ENCODE assay signal across 1 cellular context in the genomic region with DNA sequence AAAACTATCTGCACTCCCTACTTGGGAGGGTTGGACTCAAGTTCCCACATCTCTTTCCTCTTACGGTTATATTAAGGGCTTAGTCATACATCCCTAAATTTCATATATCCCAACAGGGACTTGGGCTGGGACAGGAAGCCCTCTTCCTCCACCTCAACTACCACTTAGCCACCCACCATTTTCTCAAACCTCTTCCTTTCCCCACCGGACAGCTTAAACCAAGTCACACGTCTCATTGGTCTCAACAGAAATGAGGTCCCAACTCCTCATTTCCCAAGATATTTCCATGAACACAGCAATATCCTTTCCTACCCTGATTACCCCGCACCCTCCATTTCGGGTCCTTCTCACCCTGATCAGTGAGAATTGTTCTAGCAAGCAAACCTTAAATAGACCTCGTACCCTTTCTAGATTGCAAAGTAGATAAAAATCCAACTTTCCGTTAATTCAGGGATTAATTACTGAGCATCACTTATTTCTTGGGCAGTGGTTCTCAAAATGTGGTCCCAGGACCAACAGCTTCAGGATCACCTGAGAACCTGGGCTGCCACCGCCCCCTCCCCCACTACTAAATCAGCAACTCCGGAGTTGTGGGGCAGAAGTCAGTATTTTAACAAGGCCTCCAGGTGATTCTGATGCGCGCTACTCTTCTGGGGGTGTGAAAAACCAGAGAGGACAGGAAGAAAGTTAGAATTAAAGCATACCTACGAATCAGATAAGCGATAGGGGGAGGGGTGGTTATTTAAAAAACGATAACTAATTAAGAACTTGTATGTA.
TF ChIP-seq lines count a peak whose summit lies in the region.

No MANE protein-coding gene starts in this region.

TF ChIP-seq in HepG2, 621 proteins besides CTCF, POLR2A, EP300 and RAD21:
- TF ChIP-seq, protein P1, sequence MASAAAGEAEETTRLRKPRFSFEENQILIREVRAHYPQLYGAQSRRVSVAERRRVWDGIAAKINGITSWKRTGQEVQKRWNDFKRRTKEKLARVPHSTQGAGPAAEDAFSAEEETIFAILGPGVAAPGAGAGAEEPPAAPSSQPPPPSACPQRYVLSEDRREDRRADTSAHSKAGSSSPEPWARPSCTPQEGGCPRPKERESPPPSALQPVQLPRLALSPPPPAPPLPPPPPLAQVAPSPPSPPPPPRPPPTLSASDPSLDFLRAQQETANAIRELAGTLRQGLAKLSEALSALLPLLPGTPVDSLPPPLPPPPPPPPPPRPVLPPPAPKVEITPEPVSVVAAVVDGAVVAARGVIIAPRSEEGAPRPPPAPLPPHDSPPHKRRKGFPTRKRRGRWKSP (CRISPR knock-in tag; IDR thresholded peaks at IDR 0.05) = 0 out of 2 replicates have a peak, but pooled peaks have one; percentile 1
- TF ChIP-seq, protein P2, sequence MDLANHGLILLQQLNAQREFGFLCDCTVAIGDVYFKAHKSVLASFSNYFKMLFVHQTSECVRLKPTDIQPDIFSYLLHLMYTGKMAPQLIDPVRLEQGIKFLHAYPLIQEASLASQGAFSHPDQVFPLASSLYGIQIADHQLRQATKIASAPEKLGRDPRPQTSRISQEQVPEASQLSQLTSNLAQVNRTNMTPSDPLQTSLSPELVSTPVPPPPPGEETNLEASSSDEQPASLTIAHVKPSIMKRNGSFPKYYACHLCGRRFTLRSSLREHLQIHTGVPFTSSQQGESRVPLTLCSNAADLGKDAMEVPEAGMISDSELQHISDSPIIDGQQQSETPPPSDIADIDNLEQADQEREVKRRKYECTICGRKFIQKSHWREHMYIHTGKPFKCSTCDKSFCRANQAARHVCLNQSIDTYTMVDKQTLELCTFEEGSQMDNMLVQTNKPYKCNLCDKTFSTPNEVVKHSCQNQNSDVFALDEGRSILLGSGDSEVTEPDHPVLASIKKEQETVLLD (CRISPR knock-in tag; IDR thresholded peaks at IDR 0.05; ENCODE audit: low read depth) = peak; percentile 4; the same call in 1 of the 2 replicates
- TF ChIP-seq, protein P3, sequence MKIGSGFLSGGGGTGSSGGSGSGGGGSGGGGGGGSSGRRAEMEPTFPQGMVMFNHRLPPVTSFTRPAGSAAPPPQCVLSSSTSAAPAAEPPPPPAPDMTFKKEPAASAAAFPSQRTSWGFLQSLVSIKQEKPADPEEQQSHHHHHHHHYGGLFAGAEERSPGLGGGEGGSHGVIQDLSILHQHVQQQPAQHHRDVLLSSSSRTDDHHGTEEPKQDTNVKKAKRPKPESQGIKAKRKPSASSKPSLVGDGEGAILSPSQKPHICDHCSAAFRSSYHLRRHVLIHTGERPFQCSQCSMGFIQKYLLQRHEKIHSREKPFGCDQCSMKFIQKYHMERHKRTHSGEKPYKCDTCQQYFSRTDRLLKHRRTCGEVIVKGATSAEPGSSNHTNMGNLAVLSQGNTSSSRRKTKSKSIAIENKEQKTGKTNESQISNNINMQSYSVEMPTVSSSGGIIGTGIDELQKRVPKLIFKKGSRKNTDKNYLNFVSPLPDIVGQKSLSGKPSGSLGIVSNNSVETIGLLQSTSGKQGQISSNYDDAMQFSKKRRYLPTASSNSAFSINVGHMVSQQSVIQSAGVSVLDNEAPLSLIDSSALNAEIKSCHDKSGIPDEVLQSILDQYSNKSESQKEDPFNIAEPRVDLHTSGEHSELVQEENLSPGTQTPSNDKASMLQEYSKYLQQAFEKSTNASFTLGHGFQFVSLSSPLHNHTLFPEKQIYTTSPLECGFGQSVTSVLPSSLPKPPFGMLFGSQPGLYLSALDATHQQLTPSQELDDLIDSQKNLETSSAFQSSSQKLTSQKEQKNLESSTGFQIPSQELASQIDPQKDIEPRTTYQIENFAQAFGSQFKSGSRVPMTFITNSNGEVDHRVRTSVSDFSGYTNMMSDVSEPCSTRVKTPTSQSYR (CRISPR knock-in tag; IDR thresholded peaks at IDR 0.05; ENCODE audit: borderline replicate concordance) = 0 out of 2 replicates have a peak, but pooled peaks have one; percentile 35
- TF ChIP-seq NFKB2 (CRISPR knock-in tag; IDR thresholded peaks at IDR 0.05; ENCODE audit: borderline replicate concordance) (no peak), ZNF792 (CRISPR knock-in tag; IDR thresholded peaks at IDR 0.05) (peak; percentile 25; the same call in 1 of the 2 replicates), ZNF672 (CRISPR knock-in tag; IDR thresholded peaks at IDR 0.05) (no peak), YEATS4 (CRISPR knock-in tag; IDR thresholded peaks at IDR 0.05; ENCODE audit: borderline replicate concordance) (no peak), MXD4 (CRISPR knock-in tag; IDR thresholded peaks at IDR 0.05) (0 out of 2 replicates have a peak, but pooled peaks have one; percentile 1), CHD2 (IDR thresholded peaks at IDR 0.05; ENCODE audit: low read depth, low read length) (0 out of 2 replicates have a peak, but pooled peaks have one; percentile 18), HIVEP1 (CRISPR knock-in tag; IDR thresholded peaks at IDR 0.05) (no peak), TCF12 (IDR thresholded peaks at IDR 0.05) (no peak), TCF12 (CRISPR knock-in tag; IDR thresholded peaks at IDR 0.05) (no peak), TEAD3 (CRISPR knock-in tag; optimal IDR thresholded peaks at IDR 0.05; ENCODE audit: borderline replicate concordance) (no peak), MAFG (CRISPR knock-in tag; IDR thresholded peaks at IDR 0.05) (no peak), NR2F2 (IDR thresholded peaks at IDR 0.05; ENCODE audit: borderline replicate concordance, low read depth) (no peak), ZNF557 (CRISPR knock-in tag; IDR thresholded peaks at IDR 0.05) (0 out of 2 replicates have a peak, but pooled peaks have one; percentile 49), IRX3 (CRISPR knock-in tag; IDR thresholded peaks at IDR 0.05; ENCODE audit: borderline replicate concordance, low read depth) (0 out of 2 replicates have a peak, but pooled peaks have one; percentile 0), ZNF124 (CRISPR knock-in tag; IDR thresholded peaks at IDR 0.05) (0 out of 2 replicates have a peak, but pooled peaks have one; percentile 8), REL (CRISPR knock-in tag; conservative IDR thresholded peaks at IDR 0.05) (0 out of 2 replicates have a peak, but pooled peaks have one; percentile 8), ZNF282 (IDR thresholded peaks at IDR 0.05; ENCODE audit: partially characterized antibody) (no peak), HDAC1 (CRISPR knock-in tag; IDR thresholded peaks at IDR 0.05) (no peak), PRPF4 (IDR thresholded peaks at IDR 0.05; ENCODE audit: low read depth, low read length, poor library complexity, severe bottlenecking) (peak; percentile 83), KLF9 (CRISPR knock-in tag; IDR thresholded peaks at IDR 0.05; ENCODE audit: low read depth) (0 out of 2 replicates have a peak, but pooled peaks have one; percentile 4)
- TF ChIP-seq, protein P4, sequence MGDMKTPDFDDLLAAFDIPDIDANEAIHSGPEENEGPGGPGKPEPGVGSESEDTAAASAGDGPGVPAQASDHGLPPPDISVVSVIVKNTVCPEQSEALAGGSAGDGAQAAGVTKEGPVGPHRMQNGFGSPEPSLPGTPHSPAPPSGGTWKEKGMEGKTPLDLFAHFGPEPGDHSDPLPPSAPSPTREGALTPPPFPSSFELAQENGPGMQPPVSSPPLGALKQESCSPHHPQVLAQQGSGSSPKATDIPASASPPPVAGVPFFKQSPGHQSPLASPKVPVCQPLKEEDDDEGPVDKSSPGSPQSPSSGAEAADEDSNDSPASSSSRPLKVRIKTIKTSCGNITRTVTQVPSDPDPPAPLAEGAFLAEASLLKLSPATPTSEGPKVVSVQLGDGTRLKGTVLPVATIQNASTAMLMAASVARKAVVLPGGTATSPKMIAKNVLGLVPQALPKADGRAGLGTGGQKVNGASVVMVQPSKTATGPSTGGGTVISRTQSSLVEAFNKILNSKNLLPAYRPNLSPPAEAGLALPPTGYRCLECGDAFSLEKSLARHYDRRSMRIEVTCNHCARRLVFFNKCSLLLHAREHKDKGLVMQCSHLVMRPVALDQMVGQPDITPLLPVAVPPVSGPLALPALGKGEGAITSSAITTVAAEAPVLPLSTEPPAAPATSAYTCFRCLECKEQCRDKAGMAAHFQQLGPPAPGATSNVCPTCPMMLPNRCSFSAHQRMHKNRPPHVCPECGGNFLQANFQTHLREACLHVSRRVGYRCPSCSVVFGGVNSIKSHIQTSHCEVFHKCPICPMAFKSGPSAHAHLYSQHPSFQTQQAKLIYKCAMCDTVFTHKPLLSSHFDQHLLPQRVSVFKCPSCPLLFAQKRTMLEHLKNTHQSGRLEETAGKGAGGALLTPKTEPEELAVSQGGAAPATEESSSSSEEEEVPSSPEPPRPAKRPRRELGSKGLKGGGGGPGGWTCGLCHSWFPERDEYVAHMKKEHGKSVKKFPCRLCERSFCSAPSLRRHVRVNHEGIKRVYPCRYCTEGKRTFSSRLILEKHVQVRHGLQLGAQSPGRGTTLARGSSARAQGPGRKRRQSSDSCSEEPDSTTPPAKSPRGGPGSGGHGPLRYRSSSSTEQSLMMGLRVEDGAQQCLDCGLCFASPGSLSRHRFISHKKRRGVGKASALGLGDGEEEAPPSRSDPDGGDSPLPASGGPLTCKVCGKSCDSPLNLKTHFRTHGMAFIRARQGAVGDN (CRISPR knock-in tag; IDR thresholded peaks at IDR 0.05) = no peak
- TF ChIP-seq, protein P5, sequence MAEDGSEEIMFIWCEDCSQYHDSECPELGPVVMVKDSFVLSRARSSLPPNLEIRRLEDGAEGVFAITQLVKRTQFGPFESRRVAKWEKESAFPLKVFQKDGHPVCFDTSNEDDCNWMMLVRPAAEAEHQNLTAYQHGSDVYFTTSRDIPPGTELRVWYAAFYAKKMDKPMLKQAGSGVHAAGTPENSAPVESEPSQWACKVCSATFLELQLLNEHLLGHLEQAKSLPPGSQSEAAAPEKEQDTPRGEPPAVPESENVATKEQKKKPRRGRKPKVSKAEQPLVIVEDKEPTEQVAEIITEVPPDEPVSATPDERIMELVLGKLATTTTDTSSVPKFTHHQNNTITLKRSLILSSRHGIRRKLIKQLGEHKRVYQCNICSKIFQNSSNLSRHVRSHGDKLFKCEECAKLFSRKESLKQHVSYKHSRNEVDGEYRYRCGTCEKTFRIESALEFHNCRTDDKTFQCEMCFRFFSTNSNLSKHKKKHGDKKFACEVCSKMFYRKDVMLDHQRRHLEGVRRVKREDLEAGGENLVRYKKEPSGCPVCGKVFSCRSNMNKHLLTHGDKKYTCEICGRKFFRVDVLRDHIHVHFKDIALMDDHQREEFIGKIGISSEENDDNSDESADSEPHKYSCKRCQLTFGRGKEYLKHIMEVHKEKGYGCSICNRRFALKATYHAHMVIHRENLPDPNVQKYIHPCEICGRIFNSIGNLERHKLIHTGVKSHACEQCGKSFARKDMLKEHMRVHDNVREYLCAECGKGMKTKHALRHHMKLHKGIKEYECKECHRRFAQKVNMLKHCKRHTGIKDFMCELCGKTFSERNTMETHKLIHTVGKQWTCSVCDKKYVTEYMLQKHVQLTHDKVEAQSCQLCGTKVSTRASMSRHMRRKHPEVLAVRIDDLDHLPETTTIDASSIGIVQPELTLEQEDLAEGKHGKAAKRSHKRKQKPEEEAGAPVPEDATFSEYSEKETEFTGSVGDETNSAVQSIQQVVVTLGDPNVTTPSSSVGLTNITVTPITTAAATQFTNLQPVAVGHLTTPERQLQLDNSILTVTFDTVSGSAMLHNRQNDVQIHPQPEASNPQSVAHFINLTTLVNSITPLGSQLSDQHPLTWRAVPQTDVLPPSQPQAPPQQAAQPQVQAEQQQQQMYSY (CRISPR knock-in tag; IDR thresholded peaks at IDR 0.05) = peak; percentile 65
- TF ChIP-seq, protein P6, sequence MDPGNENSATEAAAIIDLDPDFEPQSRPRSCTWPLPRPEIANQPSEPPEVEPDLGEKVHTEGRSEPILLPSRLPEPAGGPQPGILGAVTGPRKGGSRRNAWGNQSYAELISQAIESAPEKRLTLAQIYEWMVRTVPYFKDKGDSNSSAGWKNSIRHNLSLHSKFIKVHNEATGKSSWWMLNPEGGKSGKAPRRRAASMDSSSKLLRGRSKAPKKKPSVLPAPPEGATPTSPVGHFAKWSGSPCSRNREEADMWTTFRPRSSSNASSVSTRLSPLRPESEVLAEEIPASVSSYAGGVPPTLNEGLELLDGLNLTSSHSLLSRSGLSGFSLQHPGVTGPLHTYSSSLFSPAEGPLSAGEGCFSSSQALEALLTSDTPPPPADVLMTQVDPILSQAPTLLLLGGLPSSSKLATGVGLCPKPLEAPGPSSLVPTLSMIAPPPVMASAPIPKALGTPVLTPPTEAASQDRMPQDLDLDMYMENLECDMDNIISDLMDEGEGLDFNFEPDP (CRISPR knock-in tag; conservative IDR thresholded peaks at IDR 0.05) = no peak
- TF ChIP-seq, protein P7, sequence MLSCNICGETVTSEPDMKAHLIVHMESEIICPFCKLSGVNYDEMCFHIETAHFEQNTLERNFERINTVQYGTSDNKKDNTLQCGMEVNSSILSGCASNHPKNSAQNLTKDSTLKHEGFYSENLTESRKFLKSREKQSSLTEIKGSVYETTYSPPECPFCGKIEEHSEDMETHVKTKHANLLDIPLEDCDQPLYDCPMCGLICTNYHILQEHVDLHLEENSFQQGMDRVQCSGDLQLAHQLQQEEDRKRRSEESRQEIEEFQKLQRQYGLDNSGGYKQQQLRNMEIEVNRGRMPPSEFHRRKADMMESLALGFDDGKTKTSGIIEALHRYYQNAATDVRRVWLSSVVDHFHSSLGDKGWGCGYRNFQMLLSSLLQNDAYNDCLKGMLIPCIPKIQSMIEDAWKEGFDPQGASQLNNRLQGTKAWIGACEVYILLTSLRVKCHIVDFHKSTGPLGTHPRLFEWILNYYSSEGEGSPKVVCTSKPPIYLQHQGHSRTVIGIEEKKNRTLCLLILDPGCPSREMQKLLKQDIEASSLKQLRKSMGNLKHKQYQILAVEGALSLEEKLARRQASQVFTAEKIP (CRISPR knock-in tag; IDR thresholded peaks at IDR 0.05; ENCODE audit: borderline replicate concordance) = no peak
